Comparison of ENCODE assay signal across 1 cellular context in the genomic region with DNA sequence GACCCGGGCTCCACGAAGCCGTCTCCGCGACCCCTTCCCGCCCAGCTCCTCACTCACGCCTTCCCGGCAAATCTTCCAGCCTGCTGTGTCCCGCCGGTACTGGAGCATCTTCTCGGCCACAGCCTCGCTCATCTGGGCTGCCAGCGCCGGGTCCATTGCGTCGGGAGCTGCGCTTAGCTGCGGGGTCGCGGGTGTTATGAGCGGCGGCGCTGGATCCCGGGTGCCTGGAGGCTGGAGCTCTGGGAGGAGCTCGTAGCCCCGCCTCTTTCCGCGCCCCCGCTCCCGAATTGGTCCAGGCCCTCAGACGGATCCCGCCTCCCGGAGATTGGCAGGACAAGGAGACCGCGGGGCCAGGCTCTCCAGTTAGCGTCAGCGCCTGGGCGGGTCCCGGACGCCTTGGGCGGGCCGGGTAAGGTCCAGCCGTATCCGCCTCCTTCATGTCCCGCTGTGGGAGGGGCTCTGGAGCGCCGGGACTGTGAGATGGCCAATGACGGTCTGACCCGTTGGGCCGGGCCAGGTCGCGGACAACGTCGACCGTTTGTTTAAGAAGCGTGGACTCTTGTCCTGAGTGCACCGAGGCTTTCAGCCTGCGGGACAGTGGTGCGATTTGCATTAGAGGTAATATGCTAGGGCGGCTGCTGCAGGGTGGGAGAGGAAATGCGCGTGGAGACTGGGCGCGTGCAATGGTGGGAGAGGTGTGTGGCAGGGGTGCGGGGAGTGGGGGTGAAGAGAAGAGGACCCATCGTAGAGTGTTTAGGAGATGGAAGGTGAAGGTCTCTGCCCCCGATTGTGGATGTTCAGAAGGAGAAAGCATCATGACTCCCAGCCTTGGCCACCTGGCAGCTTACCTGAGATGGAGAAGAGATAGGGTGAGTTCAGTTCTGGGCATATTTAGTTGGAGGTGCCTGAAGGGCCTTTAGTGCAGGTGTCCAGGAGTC.
TF ChIP-seq lines count a peak whose summit lies in the region.

STARD5 (minus strand) TSS at position 198 of the 938 bp plus-strand sequence; CDS start at position 156, 42 bp downstream.

TF ChIP-seq in SK-N-SH, 30 proteins besides CTCF, POLR2A, EP300 and RAD21 (continued from another document):
- no peak for TF ChIP-seq TEAD4 (IDR thresholded peaks at IDR 0.05; ENCODE audit: borderline replicate concordance, insufficient read depth)
- TF ChIP-seq, protein P1, sequence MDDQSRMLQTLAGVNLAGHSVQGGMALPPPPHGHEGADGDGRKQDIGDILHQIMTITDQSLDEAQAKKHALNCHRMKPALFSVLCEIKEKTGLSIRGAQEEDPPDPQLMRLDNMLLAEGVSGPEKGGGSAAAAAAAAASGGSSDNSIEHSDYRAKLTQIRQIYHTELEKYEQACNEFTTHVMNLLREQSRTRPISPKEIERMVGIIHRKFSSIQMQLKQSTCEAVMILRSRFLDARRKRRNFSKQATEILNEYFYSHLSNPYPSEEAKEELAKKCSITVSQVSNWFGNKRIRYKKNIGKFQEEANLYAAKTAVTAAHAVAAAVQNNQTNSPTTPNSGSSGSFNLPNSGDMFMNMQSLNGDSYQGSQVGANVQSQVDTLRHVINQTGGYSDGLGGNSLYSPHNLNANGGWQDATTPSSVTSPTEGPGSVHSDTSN (IDR thresholded peaks at IDR 0.05) = peak; percentile 98
- TF ChIP-seq NRF1 (IDR thresholded peaks at IDR 0.05; ENCODE audit: low read depth, low read length) = no peak
- no peak for TF ChIP-seq EZH2phosphoT487 (IDR thresholded peaks at IDR 0.05; ENCODE audit: borderline replicate concordance, low read depth)
- no peak for TF ChIP-seq SIN3A (IDR thresholded peaks at IDR 0.05; ENCODE audit: borderline replicate concordance, low read depth, low read length)
- TF ChIP-seq TAF1 (IDR thresholded peaks at IDR 0.05; ENCODE audit: borderline replicate concordance, low read depth, low read length) = peak; percentile 88
- no peak for TF ChIP-seq SMC3 (IDR thresholded peaks at IDR 0.05; ENCODE audit: low read depth, low read length)
- TF ChIP-seq, protein P2, sequence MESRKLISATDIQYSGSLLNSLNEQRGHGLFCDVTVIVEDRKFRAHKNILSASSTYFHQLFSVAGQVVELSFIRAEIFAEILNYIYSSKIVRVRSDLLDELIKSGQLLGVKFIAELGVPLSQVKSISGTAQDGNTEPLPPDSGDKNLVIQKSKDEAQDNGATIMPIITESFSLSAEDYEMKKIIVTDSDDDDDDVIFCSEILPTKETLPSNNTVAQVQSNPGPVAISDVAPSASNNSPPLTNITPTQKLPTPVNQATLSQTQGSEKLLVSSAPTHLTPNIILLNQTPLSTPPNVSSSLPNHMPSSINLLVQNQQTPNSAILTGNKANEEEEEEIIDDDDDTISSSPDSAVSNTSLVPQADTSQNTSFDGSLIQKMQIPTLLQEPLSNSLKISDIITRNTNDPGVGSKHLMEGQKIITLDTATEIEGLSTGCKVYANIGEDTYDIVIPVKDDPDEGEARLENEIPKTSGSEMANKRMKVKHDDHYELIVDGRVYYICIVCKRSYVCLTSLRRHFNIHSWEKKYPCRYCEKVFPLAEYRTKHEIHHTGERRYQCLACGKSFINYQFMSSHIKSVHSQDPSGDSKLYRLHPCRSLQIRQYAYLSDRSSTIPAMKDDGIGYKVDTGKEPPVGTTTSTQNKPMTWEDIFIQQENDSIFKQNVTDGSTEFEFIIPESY (IDR thresholded peaks at IDR 0.05; ENCODE audit: borderline replicate concordance, low read depth) = no peak
- TF ChIP-seq, protein P3, sequence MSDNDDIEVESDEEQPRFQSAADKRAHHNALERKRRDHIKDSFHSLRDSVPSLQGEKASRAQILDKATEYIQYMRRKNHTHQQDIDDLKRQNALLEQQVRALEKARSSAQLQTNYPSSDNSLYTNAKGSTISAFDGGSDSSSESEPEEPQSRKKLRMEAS (IDR thresholded peaks at IDR 0.05; ENCODE audit: low read depth) = peak; percentile 12
- no peak for TF ChIP-seq ELF1 (IDR thresholded peaks at IDR 0.05)
- TF ChIP-seq, protein P4, sequence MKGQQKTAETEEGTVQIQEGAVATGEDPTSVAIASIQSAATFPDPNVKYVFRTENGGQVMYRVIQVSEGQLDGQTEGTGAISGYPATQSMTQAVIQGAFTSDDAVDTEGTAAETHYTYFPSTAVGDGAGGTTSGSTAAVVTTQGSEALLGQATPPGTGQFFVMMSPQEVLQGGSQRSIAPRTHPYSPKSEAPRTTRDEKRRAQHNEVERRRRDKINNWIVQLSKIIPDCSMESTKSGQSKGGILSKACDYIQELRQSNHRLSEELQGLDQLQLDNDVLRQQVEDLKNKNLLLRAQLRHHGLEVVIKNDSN (IDR thresholded peaks at IDR 0.05; ENCODE audit: borderline replicate concordance, low read depth) = no peak
- no peak for TF ChIP-seq GABPA (IDR thresholded peaks at IDR 0.05; ENCODE audit: low read depth)
- TF ChIP-seq USF2 (IDR thresholded peaks at IDR 0.05; ENCODE audit: borderline replicate concordance, low read depth, low read length) = no peak
- no peak for TF ChIP-seq GATA2 (CRISPR knock-in tag; IDR thresholded peaks at IDR 0.05)
- TF ChIP-seq CHD2 (IDR thresholded peaks at IDR 0.05; ENCODE audit: low read length, partially characterized antibody) = no peak
- TF ChIP-seq POLR2AphosphoS5 (IDR thresholded peaks at IDR 0.05; ENCODE audit: low read depth, low read length) = peak; percentile 78
- TF ChIP-seq JUND (IDR thresholded peaks at IDR 0.05) = no peak
- no peak for TF ChIP-seq FOXJ3 (CRISPR knock-in tag; IDR thresholded peaks at IDR 0.05)
- peak; percentile 63 for TF ChIP-seq IRF3 (IDR thresholded peaks at IDR 0.05; ENCODE audit: low read depth, low read length)
- TF ChIP-seq RXRA (IDR thresholded peaks at IDR 0.05; ENCODE audit: borderline replicate concordance, low read depth) = no peak
- no peak for TF ChIP-seq FOSL2 (IDR thresholded peaks at IDR 0.05; ENCODE audit: borderline replicate concordance, low read depth)
- no peak for TF ChIP-seq FOXM1 (IDR thresholded peaks at IDR 0.05; ENCODE audit: low read depth)
- no peak for TF ChIP-seq YY1 (IDR thresholded peaks at IDR 0.05; ENCODE audit: low read depth)
- no peak for TF ChIP-seq TCF12 (IDR thresholded peaks at IDR 0.05)
- TF ChIP-seq RCOR1 (IDR thresholded peaks at IDR 0.05; ENCODE audit: low read length) = no peak
TF ChIP-seq in SK-N-SH: peak in this region for 6.
